In the genomic region with DNA sequence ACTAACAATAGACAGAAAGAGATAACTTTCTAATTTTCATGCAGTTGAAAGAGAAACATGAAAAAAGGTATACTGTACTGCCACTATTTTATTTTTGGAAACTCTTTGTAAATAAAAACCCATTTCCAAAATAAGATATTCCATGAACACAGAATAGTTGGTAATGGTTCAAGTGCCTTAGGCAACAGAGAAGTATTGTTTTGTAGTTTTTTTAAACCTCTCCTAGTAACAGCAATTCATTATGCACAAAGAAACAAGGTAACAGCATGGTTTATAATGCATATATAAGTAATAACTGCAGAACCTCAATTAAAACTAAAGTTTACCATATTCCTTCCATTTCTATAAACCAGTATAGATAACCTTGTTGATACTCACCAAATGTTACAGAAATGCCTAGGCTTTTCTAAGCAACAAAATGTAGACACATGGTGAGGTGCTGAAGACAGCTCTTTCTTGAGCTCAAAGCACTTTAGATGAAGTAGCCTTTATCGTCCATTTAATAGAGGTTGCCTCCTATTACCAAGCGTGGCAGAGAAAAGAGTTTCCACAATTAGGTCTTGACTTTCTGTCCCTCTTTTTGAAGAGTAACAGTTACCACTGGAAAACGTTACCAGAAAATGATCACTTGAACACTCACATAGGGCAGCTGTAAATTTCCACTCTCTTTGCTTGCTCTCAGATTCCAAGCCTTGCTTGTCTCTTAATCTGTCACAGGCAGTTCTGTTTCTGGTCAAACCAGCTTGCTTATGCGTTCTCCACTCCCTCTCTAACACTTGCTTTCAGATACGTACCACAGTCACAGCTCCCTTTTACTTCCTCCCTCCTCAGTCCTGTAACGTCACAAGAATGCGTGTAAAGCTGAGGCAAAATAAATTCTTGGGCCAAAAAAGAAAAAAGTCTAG, we compare ENCODE assay signal across 1 cellular context.
TF ChIP-seq lines count a peak whose summit lies in the region.

No MANE protein-coding gene starts in this region.

TF ChIP-seq in WTC11, 78 proteins besides CTCF, POLR2A, EP300 and RAD21 (continued from another document):
- no peak for TF ChIP-seq PRRX2 (CRISPR knock-in tag; IDR thresholded peaks at IDR 0.05)
- TF ChIP-seq HMGA2 (CRISPR knock-in tag; IDR thresholded peaks at IDR 0.05) = no peak
- no peak for TF ChIP-seq TP53 (CRISPR knock-in tag; IDR thresholded peaks at IDR 0.05)
- TF ChIP-seq CREB1 (CRISPR knock-in tag; IDR thresholded peaks at IDR 0.05) = no peak
- TF ChIP-seq TCF7 (CRISPR knock-in tag; IDR thresholded peaks at IDR 0.05; ENCODE audit: low read depth) = no peak
- TF ChIP-seq, protein P1, sequence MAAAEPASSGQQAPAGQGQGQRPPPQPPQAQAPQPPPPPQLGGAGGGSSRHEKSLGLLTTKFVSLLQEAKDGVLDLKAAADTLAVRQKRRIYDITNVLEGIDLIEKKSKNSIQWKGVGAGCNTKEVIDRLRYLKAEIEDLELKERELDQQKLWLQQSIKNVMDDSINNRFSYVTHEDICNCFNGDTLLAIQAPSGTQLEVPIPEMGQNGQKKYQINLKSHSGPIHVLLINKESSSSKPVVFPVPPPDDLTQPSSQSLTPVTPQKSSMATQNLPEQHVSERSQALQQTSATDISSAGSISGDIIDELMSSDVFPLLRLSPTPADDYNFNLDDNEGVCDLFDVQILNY (CRISPR knock-in tag; IDR thresholded peaks at IDR 0.05) = no peak
- no peak for TF ChIP-seq ZNF263 (CRISPR knock-in tag; IDR thresholded peaks at IDR 0.05; ENCODE audit: low read depth)
- no peak for TF ChIP-seq MAX (CRISPR knock-in tag; IDR thresholded peaks at IDR 0.05)
- TF ChIP-seq, protein P2, sequence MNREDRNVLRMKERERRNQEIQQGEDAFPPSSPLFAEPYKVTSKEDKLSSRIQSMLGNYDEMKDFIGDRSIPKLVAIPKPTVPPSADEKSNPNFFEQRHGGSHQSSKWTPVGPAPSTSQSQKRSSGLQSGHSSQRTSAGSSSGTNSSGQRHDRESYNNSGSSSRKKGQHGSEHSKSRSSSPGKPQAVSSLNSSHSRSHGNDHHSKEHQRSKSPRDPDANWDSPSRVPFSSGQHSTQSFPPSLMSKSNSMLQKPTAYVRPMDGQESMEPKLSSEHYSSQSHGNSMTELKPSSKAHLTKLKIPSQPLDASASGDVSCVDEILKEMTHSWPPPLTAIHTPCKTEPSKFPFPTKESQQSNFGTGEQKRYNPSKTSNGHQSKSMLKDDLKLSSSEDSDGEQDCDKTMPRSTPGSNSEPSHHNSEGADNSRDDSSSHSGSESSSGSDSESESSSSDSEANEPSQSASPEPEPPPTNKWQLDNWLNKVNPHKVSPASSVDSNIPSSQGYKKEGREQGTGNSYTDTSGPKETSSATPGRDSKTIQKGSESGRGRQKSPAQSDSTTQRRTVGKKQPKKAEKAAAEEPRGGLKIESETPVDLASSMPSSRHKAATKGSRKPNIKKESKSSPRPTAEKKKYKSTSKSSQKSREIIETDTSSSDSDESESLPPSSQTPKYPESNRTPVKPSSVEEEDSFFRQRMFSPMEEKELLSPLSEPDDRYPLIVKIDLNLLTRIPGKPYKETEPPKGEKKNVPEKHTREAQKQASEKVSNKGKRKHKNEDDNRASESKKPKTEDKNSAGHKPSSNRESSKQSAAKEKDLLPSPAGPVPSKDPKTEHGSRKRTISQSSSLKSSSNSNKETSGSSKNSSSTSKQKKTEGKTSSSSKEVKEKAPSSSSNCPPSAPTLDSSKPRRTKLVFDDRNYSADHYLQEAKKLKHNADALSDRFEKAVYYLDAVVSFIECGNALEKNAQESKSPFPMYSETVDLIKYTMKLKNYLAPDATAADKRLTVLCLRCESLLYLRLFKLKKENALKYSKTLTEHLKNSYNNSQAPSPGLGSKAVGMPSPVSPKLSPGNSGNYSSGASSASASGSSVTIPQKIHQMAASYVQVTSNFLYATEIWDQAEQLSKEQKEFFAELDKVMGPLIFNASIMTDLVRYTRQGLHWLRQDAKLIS (CRISPR knock-in tag; IDR thresholded peaks at IDR 0.05; ENCODE audit: borderline replicate concordance) = no peak
- no peak for TF ChIP-seq CBFB (CRISPR knock-in tag; IDR thresholded peaks at IDR 0.05; ENCODE audit: low read depth)
- TF ChIP-seq AR (CRISPR knock-in tag; IDR thresholded peaks at IDR 0.05) = no peak
- TF ChIP-seq ZNF138 (CRISPR knock-in tag; conservative IDR thresholded peaks at IDR 0.05) = no peak
